Comparison of ENCODE assay signal across 8 cellular contexts in genomic region chr16:2459647-2460390, GRCh38. TPM values are rescaled to one million over a fixed set of nuclear protein-coding genes. Genes with fewer than 3 reads are reported as not detected.
DNase-seq lines count a peak whose midpoint lies in the region; ATAC-seq and TF ChIP-seq lines count a peak whose summit lies in the region.

Gene TEDC2 (plus strand): TSS chr16:2460109. CDS start chr16:2460145, 36 bp downstream.

- TF ChIP-seq RAD21 in Ishikawa (IDR thresholded peaks at IDR 0.05; ENCODE audit: low read depth), result no peak

- H3K4me3 ChIP-seq in epithelial cell of proximal tubule (ENCODE audit: low read depth, low read length), result peak within 1 kb of the TSS; percentile 74
- H3K4me3 ChIP-seq in mucosa of rectum (ENCODE audit: low read length in 2 of 2), result peak within 1 kb of the TSS; percentile 70 to 77

- H3K4me1 ChIP-seq in mucosa of rectum (ENCODE audit: control insufficient read depth in 2 of 2, insufficient read depth in 2 of 2, low read length in 2 of 2), result peaks cover 4 to 10% of the 10 kb centered on the region in 2 donors

- no peaks in the 10 kb centered on the region for H3K9me3 ChIP-seq in mucosa of rectum (ENCODE audit: control insufficient read depth in 2 of 2, low read length in 2 of 2)

- TF ChIP-seq EP300 in Ishikawa (IDR thresholded peaks at IDR 0.05; ENCODE audit: borderline replicate concordance), result peak; percentile 27; the same call in 1 of the 2 replicates

- DNase-seq in DMS 273 treated with DMSO at 0.1 percent for 48 hours (lab: John Stamatoyannopoulos, UW), result peak; percentile 88
- peak; percentile 55 for DNase-seq in OCI-M2 (lab: John Stamatoyannopoulos, UW; ENCODE audit: unreplicated experiment)
- DNase-seq in activated T-cell treated with anti-CD3 and anti-CD28 coated beads for 24 hours (ENCODE audit: low read depth), result peak; percentile 95
- DNase-seq in epithelial cell of proximal tubule (ENCODE audit: low read depth), result no peak
- peak; percentile 91 to 95 for DNase-seq in stimulated activated CD8-positive, alpha-beta memory T cell treated with anti-CD3 and anti-CD28 coated beads, Interleukin-4, amount 100 ng/mL, for 4 hours (ENCODE audit: low read depth in 2 of 2, low spot score in 1 of 2)

- H3K36me3 ChIP-seq in mucosa of rectum (ENCODE audit: control insufficient read depth in 2 of 2, insufficient read depth in 2 of 2, low read length in 2 of 2), result peaks cover 0 to 4% of the 10 kb centered on the region in 2 donors

- peak within 1 kb of the TSS; percentile 60 to 76 for H3K9ac ChIP-seq in mucosa of rectum (ENCODE audit: low read depth in 1 of 2, low read length in 2 of 2)

- no peaks in the 10 kb centered on the region for H3K27me3 ChIP-seq in mucosa of rectum (ENCODE audit: control insufficient read depth in 2 of 2, insufficient read depth in 2 of 2, low read length in 2 of 2)

- H3K27ac ChIP-seq in mucosa of rectum (ENCODE audit: low read depth in 2 of 2, low read length in 2 of 2), result peak within 1 kb of the TSS in 1 of 2 donors; percentile 16

- TF ChIP-seq CTCF in epithelial cell of proximal tubule (conservative IDR thresholded peaks at IDR 0.05; ENCODE audit: low read depth, low read length), result no peak

- ATAC-seq in GM21529 (IDR thresholded peaks at IDR 0.05; ENCODE audit: unreplicated experiment), result peak; percentile 82

TF ChIP-seq in Ishikawa, 13 proteins besides CTCF, POLR2A, EP300 and RAD21:
- peak; percentile 9; the same call in 1 of the 2 replicates for TF ChIP-seq YY1 (IDR thresholded peaks at IDR 0.05; ENCODE audit: low read depth)
- no peak for TF ChIP-seq ZBTB7A (IDR thresholded peaks at IDR 0.05; ENCODE audit: low read depth)
- peak; percentile 33; the same call in 1 of the 2 replicates for TF ChIP-seq TCF12 (IDR thresholded peaks at IDR 0.05; ENCODE audit: low read depth)
- TF ChIP-seq REST (IDR thresholded peaks at IDR 0.05; ENCODE audit: low read depth), result peak; percentile 78
- TF ChIP-seq MAX (IDR thresholded peaks at IDR 0.05), result peak; percentile 96
- TF ChIP-seq NFIC (IDR thresholded peaks at IDR 0.05), result no peak
- TF ChIP-seq EGR1 (IDR thresholded peaks at IDR 0.05), result no peak
- 0 out of 2 replicates have a peak, but pooled peaks have one; percentile 8 for TF ChIP-seq TAF1 (IDR thresholded peaks at IDR 0.05; ENCODE audit: low read depth)
- TF ChIP-seq TEAD4 (IDR thresholded peaks at IDR 0.05), result 0 out of 2 replicates have a peak, but pooled peaks have one; percentile 2
- TF ChIP-seq USF1 (IDR thresholded peaks at IDR 0.05), result no peak; the same call in 1 of the 2 replicates
- peak; percentile 25; the same call in 1 of the 2 replicates for TF ChIP-seq CREB1 (IDR thresholded peaks at IDR 0.05; ENCODE audit: low read depth)
- TF ChIP-seq CEBPB (IDR thresholded peaks at IDR 0.05), result no peak
- TF ChIP-seq FOXM1 (IDR thresholded peaks at IDR 0.05; ENCODE audit: borderline replicate concordance, low read depth), result 0 out of 2 replicates have a peak, but pooled peaks have one; percentile 16

RNA-seq across cellular contexts. Expression of gene TEDC2, which starts in this region (rescaled TPM):
- 26.0 and 40.4 TPM in 2 replicates for total RNA-seq in epithelial cell of proximal tubule
